2 cellular contexts compared by ENCODE assay signal in the genomic region with DNA sequence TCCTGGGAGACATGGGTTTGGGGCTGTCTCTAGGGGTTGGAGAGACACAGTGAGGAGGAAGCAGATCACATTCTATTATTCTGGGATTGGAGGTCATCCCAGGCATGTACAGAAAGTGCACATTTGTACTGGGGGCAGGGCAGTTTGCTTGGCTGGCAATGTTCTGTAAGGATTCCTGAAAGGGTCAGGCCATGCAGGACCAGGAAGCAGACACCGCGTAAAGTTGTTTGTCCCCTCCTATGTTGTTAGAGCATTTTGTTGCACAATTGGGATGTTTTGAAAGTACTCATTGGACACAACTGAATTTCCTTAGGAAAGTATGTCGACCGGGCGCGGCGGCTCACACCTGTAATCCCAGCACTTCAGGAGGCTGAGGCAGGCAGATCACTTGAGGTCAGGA.
TF ChIP-seq lines count a peak whose summit lies in the region.

No MANE protein-coding gene starts in this region.

TF ChIP-seq in HepG2, 621 proteins besides CTCF, POLR2A, EP300 and RAD21 (continued from another document):
- TF ChIP-seq, protein P1, sequence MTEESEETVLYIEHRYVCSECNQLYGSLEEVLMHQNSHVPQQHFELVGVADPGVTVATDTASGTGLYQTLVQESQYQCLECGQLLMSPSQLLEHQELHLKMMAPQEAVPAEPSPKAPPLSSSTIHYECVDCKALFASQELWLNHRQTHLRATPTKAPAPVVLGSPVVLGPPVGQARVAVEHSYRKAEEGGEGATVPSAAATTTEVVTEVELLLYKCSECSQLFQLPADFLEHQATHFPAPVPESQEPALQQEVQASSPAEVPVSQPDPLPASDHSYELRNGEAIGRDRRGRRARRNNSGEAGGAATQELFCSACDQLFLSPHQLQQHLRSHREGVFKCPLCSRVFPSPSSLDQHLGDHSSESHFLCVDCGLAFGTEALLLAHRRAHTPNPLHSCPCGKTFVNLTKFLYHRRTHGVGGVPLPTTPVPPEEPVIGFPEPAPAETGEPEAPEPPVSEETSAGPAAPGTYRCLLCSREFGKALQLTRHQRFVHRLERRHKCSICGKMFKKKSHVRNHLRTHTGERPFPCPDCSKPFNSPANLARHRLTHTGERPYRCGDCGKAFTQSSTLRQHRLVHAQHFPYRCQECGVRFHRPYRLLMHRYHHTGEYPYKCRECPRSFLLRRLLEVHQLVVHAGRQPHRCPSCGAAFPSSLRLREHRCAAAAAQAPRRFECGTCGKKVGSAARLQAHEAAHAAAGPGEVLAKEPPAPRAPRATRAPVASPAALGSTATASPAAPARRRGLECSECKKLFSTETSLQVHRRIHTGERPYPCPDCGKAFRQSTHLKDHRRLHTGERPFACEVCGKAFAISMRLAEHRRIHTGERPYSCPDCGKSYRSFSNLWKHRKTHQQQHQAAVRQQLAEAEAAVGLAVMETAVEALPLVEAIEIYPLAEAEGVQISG (CRISPR knock-in tag; IDR thresholded peaks at IDR 0.05): no peak
- TF ChIP-seq RARA (CRISPR knock-in tag; IDR thresholded peaks at IDR 0.05): peak; percentile 42; the same call in 1 of the 2 replicates
- peak; percentile 66 for TF ChIP-seq CEBPB (IDR thresholded peaks at IDR 0.05; ENCODE audit: borderline replicate concordance, low read depth, low read length)
- TF ChIP-seq, protein P2, sequence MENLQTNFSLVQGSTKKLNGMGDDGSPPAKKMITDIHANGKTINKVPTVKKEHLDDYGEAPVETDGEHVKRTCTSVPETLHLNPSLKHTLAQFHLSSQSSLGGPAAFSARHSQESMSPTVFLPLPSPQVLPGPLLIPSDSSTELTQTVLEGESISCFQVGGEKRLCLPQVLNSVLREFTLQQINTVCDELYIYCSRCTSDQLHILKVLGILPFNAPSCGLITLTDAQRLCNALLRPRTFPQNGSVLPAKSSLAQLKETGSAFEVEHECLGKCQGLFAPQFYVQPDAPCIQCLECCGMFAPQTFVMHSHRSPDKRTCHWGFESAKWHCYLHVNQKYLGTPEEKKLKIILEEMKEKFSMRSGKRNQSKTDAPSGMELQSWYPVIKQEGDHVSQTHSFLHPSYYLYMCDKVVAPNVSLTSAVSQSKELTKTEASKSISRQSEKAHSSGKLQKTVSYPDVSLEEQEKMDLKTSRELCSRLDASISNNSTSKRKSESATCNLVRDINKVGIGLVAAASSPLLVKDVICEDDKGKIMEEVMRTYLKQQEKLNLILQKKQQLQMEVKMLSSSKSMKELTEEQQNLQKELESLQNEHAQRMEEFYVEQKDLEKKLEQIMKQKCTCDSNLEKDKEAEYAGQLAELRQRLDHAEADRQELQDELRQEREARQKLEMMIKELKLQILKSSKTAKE (CRISPR knock-in tag; IDR thresholded peaks at IDR 0.05; ENCODE audit: borderline replicate concordance): 0 out of 2 replicates have a peak, but pooled peaks have one; percentile 13
- TF ChIP-seq HNRNPUL1 (IDR thresholded peaks at IDR 0.05; ENCODE audit: low read depth, low read length): no peak
- peak; percentile 41; the same call in 1 of the 2 replicates for TF ChIP-seq BCL6 (CRISPR knock-in tag; IDR thresholded peaks at IDR 0.05)
- no peak for TF ChIP-seq JUNB (CRISPR knock-in tag; IDR thresholded peaks at IDR 0.05; ENCODE audit: borderline replicate concordance)
- TF ChIP-seq, protein P3, sequence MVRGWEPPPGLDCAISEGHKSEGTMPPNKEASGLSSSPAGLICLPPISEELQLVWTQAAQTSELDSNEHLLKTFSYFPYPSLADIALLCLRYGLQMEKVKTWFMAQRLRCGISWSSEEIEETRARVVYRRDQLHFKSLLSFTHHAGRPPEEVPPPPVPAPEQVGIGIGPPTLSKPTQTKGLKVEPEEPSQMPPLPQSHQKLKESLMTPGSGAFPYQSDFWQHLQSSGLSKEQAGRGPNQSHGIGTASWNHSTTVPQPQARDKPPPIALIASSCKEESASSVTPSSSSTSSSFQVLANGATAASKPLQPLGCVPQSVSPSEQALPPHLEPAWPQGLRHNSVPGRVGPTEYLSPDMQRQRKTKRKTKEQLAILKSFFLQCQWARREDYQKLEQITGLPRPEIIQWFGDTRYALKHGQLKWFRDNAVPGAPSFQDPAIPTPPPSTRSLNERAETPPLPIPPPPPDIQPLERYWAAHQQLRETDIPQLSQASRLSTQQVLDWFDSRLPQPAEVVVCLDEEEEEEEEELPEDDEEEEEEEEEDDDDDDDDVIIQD (CRISPR knock-in tag; IDR thresholded peaks at IDR 0.05; ENCODE audit: low read depth): peak; percentile 44; the same call in 1 of the 2 replicates
- TF ChIP-seq ELF3 (CRISPR knock-in tag; IDR thresholded peaks at IDR 0.05): peak; percentile 52; the same call in 1 of the 2 replicates
- TF ChIP-seq, protein P4, sequence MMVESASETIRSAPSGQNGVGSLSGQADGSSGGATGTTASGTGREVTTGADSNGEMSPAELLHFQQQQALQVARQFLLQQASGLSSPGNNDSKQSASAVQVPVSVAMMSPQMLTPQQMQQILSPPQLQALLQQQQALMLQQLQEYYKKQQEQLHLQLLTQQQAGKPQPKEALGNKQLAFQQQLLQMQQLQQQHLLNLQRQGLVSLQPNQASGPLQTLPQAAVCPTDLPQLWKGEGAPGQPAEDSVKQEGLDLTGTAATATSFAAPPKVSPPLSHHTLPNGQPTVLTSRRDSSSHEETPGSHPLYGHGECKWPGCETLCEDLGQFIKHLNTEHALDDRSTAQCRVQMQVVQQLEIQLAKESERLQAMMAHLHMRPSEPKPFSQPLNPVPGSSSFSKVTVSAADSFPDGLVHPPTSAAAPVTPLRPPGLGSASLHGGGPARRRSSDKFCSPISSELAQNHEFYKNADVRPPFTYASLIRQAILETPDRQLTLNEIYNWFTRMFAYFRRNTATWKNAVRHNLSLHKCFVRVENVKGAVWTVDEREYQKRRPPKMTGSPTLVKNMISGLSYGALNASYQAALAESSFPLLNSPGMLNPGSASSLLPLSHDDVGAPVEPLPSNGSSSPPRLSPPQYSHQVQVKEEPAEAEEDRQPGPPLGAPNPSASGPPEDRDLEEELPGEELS (CRISPR knock-in tag; IDR thresholded peaks at IDR 0.05): peak; percentile 23; the same call in 1 of the 2 replicates
TF ChIP-seq in HepG2: peak in this region for 17.

TF ChIP-seq in WTC11, 78 proteins besides CTCF, POLR2A, EP300 and RAD21 (continued from another document):
- TF ChIP-seq, protein P5, sequence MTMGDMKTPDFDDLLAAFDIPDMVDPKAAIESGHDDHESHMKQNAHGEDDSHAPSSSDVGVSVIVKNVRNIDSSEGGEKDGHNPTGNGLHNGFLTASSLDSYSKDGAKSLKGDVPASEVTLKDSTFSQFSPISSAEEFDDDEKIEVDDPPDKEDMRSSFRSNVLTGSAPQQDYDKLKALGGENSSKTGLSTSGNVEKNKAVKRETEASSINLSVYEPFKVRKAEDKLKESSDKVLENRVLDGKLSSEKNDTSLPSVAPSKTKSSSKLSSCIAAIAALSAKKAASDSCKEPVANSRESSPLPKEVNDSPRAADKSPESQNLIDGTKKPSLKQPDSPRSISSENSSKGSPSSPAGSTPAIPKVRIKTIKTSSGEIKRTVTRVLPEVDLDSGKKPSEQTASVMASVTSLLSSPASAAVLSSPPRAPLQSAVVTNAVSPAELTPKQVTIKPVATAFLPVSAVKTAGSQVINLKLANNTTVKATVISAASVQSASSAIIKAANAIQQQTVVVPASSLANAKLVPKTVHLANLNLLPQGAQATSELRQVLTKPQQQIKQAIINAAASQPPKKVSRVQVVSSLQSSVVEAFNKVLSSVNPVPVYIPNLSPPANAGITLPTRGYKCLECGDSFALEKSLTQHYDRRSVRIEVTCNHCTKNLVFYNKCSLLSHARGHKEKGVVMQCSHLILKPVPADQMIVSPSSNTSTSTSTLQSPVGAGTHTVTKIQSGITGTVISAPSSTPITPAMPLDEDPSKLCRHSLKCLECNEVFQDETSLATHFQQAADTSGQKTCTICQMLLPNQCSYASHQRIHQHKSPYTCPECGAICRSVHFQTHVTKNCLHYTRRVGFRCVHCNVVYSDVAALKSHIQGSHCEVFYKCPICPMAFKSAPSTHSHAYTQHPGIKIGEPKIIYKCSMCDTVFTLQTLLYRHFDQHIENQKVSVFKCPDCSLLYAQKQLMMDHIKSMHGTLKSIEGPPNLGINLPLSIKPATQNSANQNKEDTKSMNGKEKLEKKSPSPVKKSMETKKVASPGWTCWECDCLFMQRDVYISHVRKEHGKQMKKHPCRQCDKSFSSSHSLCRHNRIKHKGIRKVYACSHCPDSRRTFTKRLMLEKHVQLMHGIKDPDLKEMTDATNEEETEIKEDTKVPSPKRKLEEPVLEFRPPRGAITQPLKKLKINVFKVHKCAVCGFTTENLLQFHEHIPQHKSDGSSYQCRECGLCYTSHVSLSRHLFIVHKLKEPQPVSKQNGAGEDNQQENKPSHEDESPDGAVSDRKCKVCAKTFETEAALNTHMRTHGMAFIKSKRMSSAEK (CRISPR knock-in tag; IDR thresholded peaks at IDR 0.05; ENCODE audit: borderline replicate concordance): no peak
